ENCODE assay signal across 35 cellular contexts in the genomic region with DNA sequence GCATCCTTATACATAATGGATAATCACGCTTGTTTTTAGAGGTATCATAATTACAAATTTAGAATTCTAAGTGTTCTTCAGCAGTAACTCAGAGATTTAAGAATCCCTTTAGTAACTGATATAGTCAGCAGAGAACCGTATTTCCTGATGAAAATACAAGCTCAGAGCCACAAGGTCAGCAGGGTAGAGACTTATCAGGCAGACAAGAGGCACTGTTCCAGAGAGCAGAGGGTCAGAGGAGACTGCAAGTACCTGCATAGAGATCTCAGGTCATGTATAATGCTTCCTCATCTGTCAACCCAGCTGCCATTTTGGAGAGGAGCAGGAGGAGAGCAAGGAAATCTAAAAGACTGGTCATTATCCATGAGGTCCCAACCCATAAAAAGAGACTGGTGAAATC.
"Had no signal": no experiment of that assay in that cellular context is flagged by ENCODE, and none has a peak within 500 bp of the region (broad histone marks: within the 10 kb centered on the region; RNA-seq: fewer than 3 reads in every experiment).

No MANE protein-coding gene starts in this region.

- H3K4me3 ChIP-seq: adrenal gland, ascending aorta, body of pancreas, breast epithelium had no signal

- H3K4me1 Mint-ChIP-seq: activated B cell treated with CpG ODN at 0.5 μM for 24 hours; activated CD4-positive, alpha-beta T cell treated with anti-CD3 and anti-CD28 coated beads, Interleukin-2, amount 10 ng/mL, durations not matched to agents 24 days and 14 days; activated naive CD8-positive, alpha-beta T cell treated with anti-CD3 and anti-CD28 coated beads for 36 hours; activated T-helper 17 cell treated with anti-CD3 and anti-CD28 coated beads, Interleukin-2, amount 50 U/mL, for 72 hours had no signal

- ATAC-seq: activated CD8-positive, alpha-beta T cell treated with anti-CD3 and anti-CD28 coated beads for 36 hours; activated naive CD4-positive, alpha-beta T cell treated with anti-CD3 and anti-CD28 coated beads, Interleukin-2, amount 50 U/mL, for 72 hours; activated T-cell treated with anti-CD3 and anti-CD28 coated beads, Interleukin-2, amount 50 U/mL, for 4 hours; activated T-cell treated with anti-CD3 and anti-CD28 coated beads, Interleukin-2, amount 50 U/mL, for 72 hours; activated T-helper 17 cell treated with anti-CD3 and anti-CD28 coated beads, Interleukin-2, amount 50 U/mL, for 72 hours; body of pancreas had no signal

- H3K36me3 ChIP-seq: adrenal gland, ascending aorta, brain microvascular endothelial cell, breast epithelium had no signal

- H3K9me3 Mint-ChIP-seq: activated B cell treated with CpG ODN at 0.5 μM for 24 hours; activated CD4-positive, alpha-beta memory T cell treated with anti-CD3 and anti-CD28 coated beads for 36 hours; activated CD4-positive, alpha-beta T cell treated with anti-CD3 and anti-CD28 coated beads, Interleukin-2, amount 10 ng/mL, durations not matched to agents 24 days and 14 days; activated CD8-positive, alpha-beta T cell treated with anti-CD3 and anti-CD28 coated beads for 36 hours; activated naive CD4-positive, alpha-beta T cell treated with anti-CD3 and anti-CD28 coated beads for 36 hours; activated naive CD4-positive, alpha-beta T cell treated with anti-CD3 and anti-CD28 coated beads, Interleukin-2, amount 50 U/mL, for 72 hours; activated naive CD8-positive, alpha-beta T cell treated with anti-CD3 and anti-CD28 coated beads for 36 hours; activated T-cell treated with anti-CD3 and anti-CD28 coated beads, Interleukin-2, amount 50 U/mL, for 4 hours; activated T-helper 1 cell treated with anti-CD3 and anti-CD28 coated beads, Interleukin-12 subunit alpha, Interleukin-12 subunit beta, Interleukin-2, Interleukin-4 antibody, amounts not matched to agents 30 ng/mL and 10 ng/mL and 1 ng/mL, durations not matched to agents 14 hours and 24 hours and 36 hours; activated T-helper 17 cell treated with anti-CD3 and anti-CD28 coated beads, Interleukin-2, amount 50 U/mL, for 72 hours; T-helper 1 cell treated with Interleukin-12 subunit alpha and Interleukin-12 subunit beta and Interleukin-4 antibody, amounts not matched to agents 30 μg/mL and 1 μg/mL, for 36 hours; T-helper 2 cell treated with Interferon-gamma antibody and Interleukin-4, amounts not matched to agents 5 μg/mL and 100 μg/mL, for 36 hours had no signal

- H3K36me3 Mint-ChIP-seq: activated CD4-positive, alpha-beta memory T cell treated with anti-CD3 and anti-CD28 coated beads for 36 hours; activated naive CD4-positive, alpha-beta T cell treated with anti-CD3 and anti-CD28 coated beads, Interleukin-2, amount 50 U/mL, for 72 hours; activated naive CD8-positive, alpha-beta T cell treated with anti-CD3 and anti-CD28 coated beads for 36 hours had no signal

- H3K27me3 ChIP-seq: adrenal gland, ascending aorta, body of pancreas, brain microvascular endothelial cell, breast epithelium had no signal

- H3K9me3 ChIP-seq: adrenal gland, ascending aorta, body of pancreas, breast epithelium had no signal

- H3K27ac ChIP-seq: adrenal gland, ascending aorta, body of pancreas, brain microvascular endothelial cell, breast epithelium, VCaP had no signal

- DNase-seq: activated B cell treated with CpG ODN at 0.5 μM for 24 hours; activated CD4-positive, alpha-beta memory T cell treated with anti-CD3 and anti-CD28 coated beads for 36 hours; activated CD4-positive, alpha-beta T cell treated with anti-CD3 and anti-CD28 coated beads for 4 hours; activated CD4-positive, alpha-beta T cell treated with anti-CD3 and anti-CD28 coated beads, Interleukin-2, amount 10 ng/mL, durations not matched to agents 24 days and 14 days; activated CD4-positive, alpha-beta T cell treated with anti-CD3 and anti-CD28 coated beads, Interleukin-2, amount 50 U/mL, for 1 hour; activated CD4-positive, alpha-beta T cell treated with anti-CD3 and anti-CD28 coated beads, Interleukin-2, amount 50 U/mL, for 4 hours; activated CD4-positive, CD25-positive, alpha-beta regulatory T cell treated with anti-CD3 and anti-CD28 coated beads, Interleukin-2, amount 50 U/mL, for 72 hours; activated CD8-positive, alpha-beta memory T cell treated with anti-CD3 and anti-CD28 coated beads, Interleukin-2, amount 50 U/mL, for 4 hours; activated CD8-positive, alpha-beta T cell treated with anti-CD3 and anti-CD28 coated beads for 36 hours; activated effector memory CD4-positive, alpha-beta T cell treated with anti-CD3 and anti-CD28 coated beads, Interleukin-2, amount 50 U/mL, for 16 hours; activated gamma-delta T cell treated with Interleukin-2 at 50 U/mL for 16 hours; activated naive CD4-positive, alpha-beta T cell; activated naive CD4-positive, alpha-beta T cell treated with anti-CD3 and anti-CD28 coated beads for 36 hours; activated naive CD4-positive, alpha-beta T cell treated with anti-CD3 and anti-CD28 coated beads, Interleukin-2, amount 50 U/mL, for 16 hours; activated naive CD8-positive, alpha-beta T cell treated with anti-CD3 and anti-CD28 coated beads for 36 hours; activated T-cell treated with anti-CD3 and anti-CD28 coated beads for 4 hours; activated T-cell treated with anti-CD3 and anti-CD28 coated beads, Interleukin-2, amount 50 U/mL, for 1 hour; activated T-cell treated with anti-CD3 and anti-CD28 coated beads, Interleukin-2, amount 50 U/mL, for 4 hours; activated T-cell treated with anti-CD3 and anti-CD28 coated beads, Interleukin-2, amount 50 U/mL, for 72 hours; adrenal gland; amniotic stem cell; body of pancreas; brain microvascular endothelial cell; central memory CD4-positive, alpha-beta T cell; T-helper 1 cell; T-helper 2 cell; T-helper 9 cell had no signal

- H3K4me1 ChIP-seq: adrenal gland, ascending aorta, body of pancreas, breast epithelium had no signal

- H3K27ac Mint-ChIP-seq: activated B cell treated with CpG ODN at 0.5 μM for 24 hours; activated CD4-positive, alpha-beta memory T cell treated with anti-CD3 and anti-CD28 coated beads for 36 hours; activated CD4-positive, alpha-beta T cell treated with anti-CD3 and anti-CD28 coated beads, Interleukin-2, amount 10 ng/mL, durations not matched to agents 24 days and 14 days; activated CD8-positive, alpha-beta T cell treated with anti-CD3 and anti-CD28 coated beads for 36 hours; activated naive CD4-positive, alpha-beta T cell treated with anti-CD3 and anti-CD28 coated beads for 36 hours; activated naive CD4-positive, alpha-beta T cell treated with anti-CD3 and anti-CD28 coated beads, Interleukin-2, amount 50 U/mL, for 72 hours; activated naive CD8-positive, alpha-beta T cell treated with anti-CD3 and anti-CD28 coated beads for 36 hours; activated T-cell treated with anti-CD3 and anti-CD28 coated beads, Interleukin-2, amount 50 U/mL, for 72 hours; activated T-helper 1 cell treated with anti-CD3 and anti-CD28 coated beads, Interleukin-12 subunit alpha, Interleukin-12 subunit beta, Interleukin-2, Interleukin-4 antibody, amounts not matched to agents 30 ng/mL and 10 ng/mL and 1 ng/mL, durations not matched to agents 14 hours and 24 hours and 36 hours; activated T-helper 17 cell treated with anti-CD3 and anti-CD28 coated beads, Interleukin-2, amount 50 U/mL, for 72 hours; T-helper 1 cell treated with Interleukin-12 subunit alpha and Interleukin-12 subunit beta and Interleukin-4 antibody, amounts not matched to agents 30 μg/mL and 1 μg/mL, for 36 hours; T-helper 2 cell treated with Interferon-gamma antibody and Interleukin-4, amounts not matched to agents 5 μg/mL and 100 μg/mL, for 36 hours had no signal

- H3K4me3 Mint-ChIP-seq: activated B cell treated with CpG ODN at 0.5 μM for 24 hours; activated CD4-positive, alpha-beta memory T cell treated with anti-CD3 and anti-CD28 coated beads for 36 hours; activated CD4-positive, alpha-beta T cell treated with anti-CD3 and anti-CD28 coated beads, Interleukin-2, amount 10 ng/mL, durations not matched to agents 24 days and 14 days; activated CD8-positive, alpha-beta T cell treated with anti-CD3 and anti-CD28 coated beads for 36 hours; activated naive CD4-positive, alpha-beta T cell treated with anti-CD3 and anti-CD28 coated beads for 36 hours; activated naive CD8-positive, alpha-beta T cell treated with anti-CD3 and anti-CD28 coated beads for 36 hours; activated T-cell treated with anti-CD3 and anti-CD28 coated beads, Interleukin-2, amount 50 U/mL, for 4 hours; activated T-cell treated with anti-CD3 and anti-CD28 coated beads, Interleukin-2, amount 50 U/mL, for 72 hours; activated T-helper 1 cell treated with anti-CD3 and anti-CD28 coated beads, Interleukin-12 subunit alpha, Interleukin-12 subunit beta, Interleukin-2, Interleukin-4 antibody, amounts not matched to agents 30 ng/mL and 10 ng/mL and 1 ng/mL, durations not matched to agents 14 hours and 24 hours and 36 hours; activated T-helper 17 cell treated with anti-CD3 and anti-CD28 coated beads, Interleukin-2, amount 50 U/mL, for 72 hours; T-helper 1 cell treated with Interleukin-12 subunit alpha and Interleukin-12 subunit beta and Interleukin-4 antibody, amounts not matched to agents 30 μg/mL and 1 μg/mL, for 36 hours; T-helper 2 cell treated with Interferon-gamma antibody and Interleukin-4, amounts not matched to agents 5 μg/mL and 100 μg/mL, for 36 hours had no signal

- H3K27me3 Mint-ChIP-seq: activated B cell treated with CpG ODN at 0.5 μM for 24 hours; activated CD4-positive, alpha-beta memory T cell treated with anti-CD3 and anti-CD28 coated beads for 36 hours; activated CD4-positive, alpha-beta T cell treated with anti-CD3 and anti-CD28 coated beads, Interleukin-2, amount 10 ng/mL, durations not matched to agents 24 days and 14 days; activated CD8-positive, alpha-beta T cell treated with anti-CD3 and anti-CD28 coated beads for 36 hours; activated naive CD8-positive, alpha-beta T cell treated with anti-CD3 and anti-CD28 coated beads for 36 hours; activated T-helper 17 cell treated with anti-CD3 and anti-CD28 coated beads, Interleukin-2, amount 50 U/mL, for 72 hours had no signal
